ENCODE assay signal across 16 cellular contexts in the genomic region with DNA sequence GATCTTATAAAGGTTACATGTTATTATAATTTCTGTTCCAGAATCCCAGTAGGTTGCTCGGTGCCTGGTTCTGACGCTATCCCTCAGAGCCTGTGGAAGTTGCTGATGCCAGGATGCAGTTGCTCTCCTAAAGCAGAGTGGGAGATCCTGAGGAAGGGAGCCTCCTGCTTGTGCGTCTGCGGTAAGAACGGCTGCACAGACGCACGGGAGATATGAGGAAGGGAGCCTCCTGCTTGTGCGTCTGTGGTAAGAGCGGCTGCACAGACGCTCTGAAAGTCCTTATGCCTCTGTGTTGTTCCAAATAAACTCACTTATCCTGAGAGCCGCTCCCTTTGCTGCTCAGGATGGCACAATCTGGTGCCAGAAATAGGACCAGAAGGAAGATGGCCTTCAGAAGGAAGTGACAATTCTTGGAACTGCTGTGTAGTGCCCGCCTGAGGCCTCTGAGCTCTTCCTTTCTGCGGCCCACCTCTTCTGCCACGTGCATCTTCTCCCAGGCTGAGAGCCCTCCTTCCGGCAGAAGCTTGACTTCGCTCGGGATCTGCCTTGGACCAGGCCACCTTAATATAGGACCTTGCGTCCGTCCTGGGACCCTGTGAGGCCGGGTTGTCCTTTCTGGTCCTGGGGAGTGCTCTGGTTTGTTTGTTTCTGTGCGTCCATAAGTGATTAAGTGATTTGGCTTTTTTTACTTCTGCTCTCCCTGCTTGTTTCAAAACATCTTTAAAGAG.
DNase-seq lines count a peak whose midpoint lies in the region; ATAC-seq and TF ChIP-seq lines count a peak whose summit lies in the region.
"Had no signal": no experiment of that assay in that cellular context is flagged by ENCODE, and none has a peak within 500 bp of the region (broad histone marks: within the 10 kb centered on the region; RNA-seq: fewer than 3 reads in every experiment).

No MANE protein-coding gene starts in this region.

- no peaks in the 10 kb centered on the region for H3K27me3 Mint-ChIP-seq in stimulated activated naive CD8-positive, alpha-beta T cell treated with anti-CD3 and anti-CD28 coated beads, Interleukin-15, amount 100 ng/mL, for 72 hours

- peak overlapping the region in 3 of 8 donors; percentile 13 to 31 (median 23) for H3K27ac ChIP-seq in spleen
- H3K27ac ChIP-seq: HL-60 had no signal

- 72 to 85% (median 79%) methylated on average over 21 of the region's 21 CpGs for WGBS in spleen, 5 donors

- peak; percentile 39 for DNase-seq in activated effector memory CD4-positive, alpha-beta T cell treated with anti-CD3 and anti-CD28 coated beads, Interleukin-2, amount 50 U/mL, for 16 hours
- no peak for DNase-seq in activated effector memory CD4-positive, alpha-beta T cell treated with Interleukin-2 at 50 U/mL for 16 hours
- DNase-seq in KBM-7 (peak; percentile 71), UCSD-AML1 (lab: John Stamatoyannopoulos, UW; ENCODE audit: unreplicated experiment) (peak; percentile 58), spleen (peak; percentile 27), CD1c-positive myeloid dendritic cell (ENCODE audit: extremely low spot score) (no peak)
- no peak for DNase-seq in stimulated activated naive CD8-positive, alpha-beta T cell treated with anti-CD3 and anti-CD28 coated beads, Interleukin-15, amount 100 ng/mL, for 72 hours
- DNase-seq: NCI-H1105; NCI-H1694; NCI-H510A; NCI-H748 treated with DMSO at 0.1 percent for 48 hours; NK-92 treated with Interleukin-12 subunit alpha and Interleukin-12 subunit beta, amount 100 ng/mL, for 24 hours; RPMI8226; SHP77 treated with DMSO at 0.1 percent for 48 hours had no signal

- no peak for TF ChIP-seq POLR2A in spleen (IDR thresholded peaks at IDR 0.05)

- H3K4me1 Mint-ChIP-seq in stimulated activated naive CD8-positive, alpha-beta T cell treated with anti-CD3 and anti-CD28 coated beads, Interleukin-15, amount 100 ng/mL, for 72 hours = no peaks in the 10 kb centered on the region

- H3K36me3 ChIP-seq in spleen = peaks cover 0 to 13% (median 0%) of the 10 kb centered on the region in 6 donors

- H3K4me3 ChIP-seq in spleen = no peak overlapping the region

- intact Hi-C loops in spleen (cut with DNase I; ENCODE audit: low total_unique reads) = no loop called here

- H3K9me3 Mint-ChIP-seq in stimulated activated naive CD8-positive, alpha-beta T cell treated with anti-CD3 and anti-CD28 coated beads, Interleukin-15, amount 100 ng/mL, for 72 hours = peaks cover 0 to 5% of the 10 kb centered on the region in 2 donors

- no peak for ATAC-seq in HG02759 (IDR thresholded peaks at IDR 0.05; ENCODE audit: unreplicated experiment)
- ATAC-seq in stimulated activated naive CD8-positive, alpha-beta T cell treated with anti-CD3 and anti-CD28 coated beads, Interleukin-15, amount 100 ng/mL, for 72 hours = no peak

- H3K9me3 ChIP-seq in spleen = peaks cover 0 to 13% (median 6%) of the 10 kb centered on the region in 8 donors

- in situ Hi-C loops in KBM-7 (cut with MboI; ENCODE audit: low pct_unique_long_range_greater_than_20kb, low sequenced_read_pairs) = no loop called here

- H3K27ac Mint-ChIP-seq in stimulated activated naive CD8-positive, alpha-beta T cell treated with anti-CD3 and anti-CD28 coated beads, Interleukin-15, amount 100 ng/mL, for 72 hours = no peak overlapping the region

- no peak overlapping the region for H3K4me3 Mint-ChIP-seq in stimulated activated naive CD8-positive, alpha-beta T cell treated with anti-CD3 and anti-CD28 coated beads, Interleukin-15, amount 100 ng/mL, for 72 hours

- TF ChIP-seq CTCF in spleen (IDR thresholded peaks at IDR 0.05 in 8 of 11, conservative IDR thresholded peaks at IDR 0.05 in 3 of 11) = no peak

- no peaks in the 10 kb centered on the region for H3K27me3 ChIP-seq in spleen (replicated peaks in 1 of 7)

- H3K4me1 ChIP-seq in spleen = peaks cover 4 to 52% (median 25%) of the 10 kb centered on the region in 6 donors

Comparison
In these comparisons a context has a peak if more than half of its experiments do, and no peak if none do; other contexts are left out.
1. DNase-seq: peak in activated effector memory CD4-positive, alpha-beta T cell treated with anti-CD3 and anti-CD28 coated beads, Interleukin-2, amount 50 U/mL, for 16 hours (single experiment), KBM-7 (single experiment), UCSD-AML1 (single experiment) and spleen (single experiment); none in activated effector memory CD4-positive, alpha-beta T cell treated with Interleukin-2 at 50 U/mL for 16 hours (single experiment), CD1c-positive myeloid dendritic cell (single experiment) and stimulated activated naive CD8-positive, alpha-beta T cell treated with anti-CD3 and anti-CD28 coated beads, Interleukin-15, amount 100 ng/mL, for 72 hours (0 of 2).